Comparison of ENCODE assay signal across 13 cellular contexts in the genomic region with DNA sequence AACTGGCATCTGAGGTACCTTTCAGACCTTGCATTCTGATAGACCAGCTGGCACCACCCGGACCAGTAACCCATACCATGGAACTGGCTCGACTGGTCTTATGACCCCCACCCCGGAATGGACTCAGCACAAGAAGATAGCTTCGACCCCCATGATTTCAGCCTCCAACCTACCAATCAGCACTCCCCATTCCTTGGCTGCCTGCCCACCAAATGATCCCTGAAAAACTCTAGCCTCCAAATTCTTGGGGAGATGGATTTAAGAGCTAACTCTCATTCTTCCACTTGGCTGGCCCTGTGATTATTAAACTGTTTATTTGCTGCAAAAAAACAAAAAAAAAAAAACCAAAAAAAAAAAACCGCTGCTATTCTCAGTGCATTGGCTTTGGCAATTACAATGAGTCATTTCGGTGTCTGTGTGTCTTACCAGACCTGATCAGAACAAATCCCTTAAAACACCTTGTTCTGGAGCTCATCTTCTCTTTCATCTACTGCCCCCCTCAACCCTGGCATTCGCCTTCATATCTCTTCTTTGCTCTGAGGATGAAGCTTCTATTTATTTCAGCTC.
A peak's percentile ranks its signal among the peaks of the same experiment; 100 is the strongest.
DNase-seq lines count a peak whose midpoint lies in the region; ATAC-seq, FAIRE-seq and TF ChIP-seq lines count a peak whose summit lies in the region.
"Had no signal": no experiment of that assay in that cellular context is flagged by ENCODE, and none has a peak within 500 bp of the region (broad histone marks: within the 10 kb centered on the region; RNA-seq: fewer than 3 reads in every experiment).

No MANE protein-coding gene starts in this region.

- DNase-seq in EH (ENCODE audit: low read depth) (peak; percentile 28), H1 (ENCODE audit: low read depth in 1 of 2, low spot score in 2 of 2) (peak in 1 of 2 experiments; percentile 26), osteocyte (ENCODE audit: extremely low spot score, unreplicated experiment) (no peak), G401 (ENCODE audit: low spot score) (no peak), NCI-H146 treated with DMSO at 0.1 percent for 48 hours (lab: John Stamatoyannopoulos, UW; ENCODE audit: unreplicated experiment) (no peak)
- DNase-seq in stimulated activated naive CD4-positive, alpha-beta T cell treated with Interleukin-2 at 50 U/mL for 16 hours (lab: John Stamatoyannopoulos, UW), result no peak
- DNase-seq: activated CD4-positive, alpha-beta T cell treated with anti-CD3 and anti-CD28 coated beads, Interleukin-2, amount 50 U/mL, for 4 hours; amygdala; CD4-positive, alpha-beta T cell; NCI-H2171 had no signal

- H2BK12ac ChIP-seq in H1 (ENCODE audit: low read depth, low read length), result peak overlapping the region; percentile 98

- POLR2A ChIA-PET in H1 (lab: Charles Lee; ENCODE audit: partially characterized antibody), result interaction anchor here (0.8 to 1.5 kb wide), 2 partner anchors 11 kb away, joined by 3 to 4 read pairs; no protein-coding TSS in a partner anchor

- no peak overlapping the region for H3K4me3 Mint-ChIP-seq in osteocyte (ENCODE audit: unreplicated experiment)
- H3K4me3 Mint-ChIP-seq: CD4-positive, alpha-beta T cell had no signal

- no peaks in the 10 kb centered on the region for H3K36me3 ChIP-seq in OCI-LY3 (replicated peaks; ENCODE audit: low read depth, low read length)
- H3K36me3 ChIP-seq in H1 (ENCODE audit: control insufficient read depth in 2 of 4, insufficient read depth in 4 of 4, low read length in 3 of 4), result no peaks in the 10 kb centered on the region

- no peak for TF ChIP-seq EP300 in H1 (IDR thresholded peaks at IDR 0.05; ENCODE audit: borderline replicate concordance in 1 of 2, low read depth in 2 of 2, low read length in 2 of 2)

- peak overlapping the region; percentile 87; the same call in 1 of the 2 replicates for H2BK5ac ChIP-seq in H1 (ENCODE audit: low read depth, low read length)

- no peaks in the 10 kb centered on the region for H3K23me2 ChIP-seq in H1 (ENCODE audit: low read depth, low read length)

- H3K27me3 Mint-ChIP-seq in osteocyte (ENCODE audit: unreplicated experiment), result peaks cover 18% of the 10 kb centered on the region

- H3K79me2 ChIP-seq in OCI-LY3 (ENCODE audit: low read length) (no peaks in the 10 kb centered on the region), H1 (ENCODE audit: control insufficient read depth in 1 of 2, insufficient read depth in 2 of 2, low read length in 2 of 2) (no peaks in the 10 kb centered on the region)

- H3K36me3 Mint-ChIP-seq in osteocyte (ENCODE audit: unreplicated experiment), result no peaks in the 10 kb centered on the region

- 80% methylated on average over 7 of the region's 7 CpGs; no CpG with 5 or more reads in 1 of the 2 experiments for WGBS in H1 (ENCODE audit: extremely low coverage in 1 of 2, insufficient coverage in 1 of 2, insufficient read length in 1 of 2, insufficient replicate concordance in 2 of 2, low coverage in 1 of 2, low lambda C conversion rate in 2 of 2, missing lambda C conversion rate in 1 of 2), 2 experiments

- CTCF ChIA-PET in H1 (lab: Charles Lee; ENCODE audit: partially characterized antibody), result interaction anchor here (0.6 to 3.7 kb wide), 13 partner anchors 10 to 236 kb away, joined by 3 to 47 read pairs (median 3); no protein-coding TSS in a partner anchor

- in situ Hi-C loops in G401 (cut with HindIII; ENCODE audit: low sequenced_read_pairs), result no loop called here

- H3K9me3 ChIP-seq in OCI-LY3 (ENCODE audit: insufficient read depth, low read length) (no peaks in the 10 kb centered on the region), H1 (ENCODE audit: insufficient read depth in 2 of 2, low read depth in 1 of 2, low read length in 1 of 2) (no peaks in the 10 kb centered on the region)

- H3K18ac ChIP-seq in H1 (ENCODE audit: extremely low read depth, low read length), result peak overlapping the region; percentile 80

- H4K5ac ChIP-seq in H1 (ENCODE audit: insufficient read length, low read depth, low read length), result no peak overlapping the region

- TF ChIP-seq POLR2A in H1 (IDR thresholded peaks at IDR 0.05; ENCODE audit: control extremely low read depth in 1 of 2, low read depth in 2 of 2, low read length in 2 of 2), result no peak

- H3K4me2 ChIP-seq in OCI-LY3 (ENCODE audit: low read length) (peak overlapping the region; percentile 67; the same call in 1 of the 2 replicates), H1 (ENCODE audit: insufficient read depth in 1 of 2, low read depth in 2 of 2, low read length in 2 of 2) (no peak overlapping the region)

- no peaks in the 10 kb centered on the region for H3K9me3 Mint-ChIP-seq in osteocyte (ENCODE audit: unreplicated experiment)
- H3K9me3 Mint-ChIP-seq: CD4-positive, alpha-beta T cell had no signal

- H3K27ac ChIP-seq in OCI-LY3 (ENCODE audit: low read length), result no peak overlapping the region
- H3K27ac ChIP-seq in H1 (ENCODE audit: low read depth, low read length), result no peak overlapping the region

- no peaks in the 10 kb centered on the region for H4K20me1 ChIP-seq in OCI-LY3 (ENCODE audit: insufficient read depth, low read length)
- H4K20me1 ChIP-seq in H1 (replicated peaks in 1 of 2; ENCODE audit: control insufficient read depth in 1 of 2, insufficient read depth in 2 of 2, low read length in 2 of 2), result no peaks in the 10 kb centered on the region

- no peak overlapping the region for H2AFZ ChIP-seq in OCI-LY3 (ENCODE audit: low read depth, low read length)
- no peak overlapping the region for H2AFZ ChIP-seq in H1 (ENCODE audit: low read length)

- H3K27me3 ChIP-seq in OCI-LY3 (ENCODE audit: low read depth, low read length) (peaks cover 20% of the 10 kb centered on the region), H1 (replicated peaks in 1 of 4; ENCODE audit: control insufficient read depth in 3 of 4, extremely low read depth in 1 of 4, insufficient read depth in 3 of 4, low read length in 3 of 4) (no peaks in the 10 kb centered on the region; a peak in 1 of 7 replicates)

- H2AK5ac ChIP-seq in H1 (ENCODE audit: low read depth, low read length), result peak overlapping the region; percentile 75; the same call in 1 of the 2 replicates

- no peak overlapping the region for H3K9ac ChIP-seq in OCI-LY3 (ENCODE audit: low read length)
- no peak overlapping the region for H3K9ac ChIP-seq in H1 (replicated peaks in 1 of 4; ENCODE audit: extremely low read depth in 1 of 4, low read depth in 3 of 4, low read length in 3 of 4)

- H3K56ac ChIP-seq in H1 (replicated peaks; ENCODE audit: insufficient read length, low read depth, low read length), result no peak overlapping the region

- H3K4me1 Mint-ChIP-seq in osteocyte (ENCODE audit: unreplicated experiment), result peaks cover 27% of the 10 kb centered on the region

- H2BK15ac ChIP-seq in H1 (ENCODE audit: low read length), result 0 out of 2 replicates have a peak overlapping the region, but pooled peaks have one; percentile 90

- no peak overlapping the region for H3K14ac ChIP-seq in H1 (ENCODE audit: insufficient read length)

- peak overlapping the region; percentile 14 for H2BK120ac ChIP-seq in H1 (replicated peaks; ENCODE audit: low read depth, low read length)

- peak overlapping the region; percentile 49 for H3K27ac Mint-ChIP-seq in osteocyte (ENCODE audit: unreplicated experiment)
- H3K27ac Mint-ChIP-seq: CD4-positive, alpha-beta T cell had no signal

- peak overlapping the region; percentile 97 for H2BK20ac ChIP-seq in H1 (ENCODE audit: low read length)

- H3K4me3 ChIP-seq in OCI-LY3 (ENCODE audit: low read length) (no peak overlapping the region), H1 (ENCODE audit: extremely low read depth in 1 of 4, insufficient read depth in 2 of 4, low read depth in 3 of 4, low read length in 4 of 4) (no peak overlapping the region)

- TF ChIP-seq RAD21 in H1 (IDR thresholded peaks at IDR 0.05 in 1 of 2, conservative IDR thresholded peaks at IDR 0.05 in 1 of 2; ENCODE audit: low read depth in 2 of 2, low read length in 2 of 2), result no peak

- H4K91ac ChIP-seq in H1 (replicated peaks; ENCODE audit: insufficient read length, low read length), result peak overlapping the region; percentile 63

- no peak overlapping the region for H3K23ac ChIP-seq in H1 (ENCODE audit: insufficient read length)

- no peak for FAIRE-seq in H1 (lab: Jason Lieb, UNC)

- no peak overlapping the region for H4K8ac ChIP-seq in H1 (ENCODE audit: extremely low read depth, insufficient read depth, low read length)

- H3K79me1 ChIP-seq in H1 (ENCODE audit: low read depth, low read length), result no peaks in the 10 kb centered on the region

- H3K4ac ChIP-seq in H1 (replicated peaks; ENCODE audit: insufficient read length, low read depth, low read length), result peak overlapping the region; percentile 76

- H3K4me1 ChIP-seq in OCI-LY3 (ENCODE audit: low read length), result peaks cover 21% of the 10 kb centered on the region
- H3K4me1 ChIP-seq in H1 (replicated peaks in 1 of 4; ENCODE audit: control insufficient read depth in 3 of 4, insufficient read depth in 4 of 4, low read length in 3 of 4), result peaks cover 1 to 36% (median 14%) of the 10 kb centered on the region in 4 experiments

- no peak for TF ChIP-seq CTCF in OCI-LY3 (IDR thresholded peaks at IDR 0.05; ENCODE audit: low read depth, low read length)
- TF ChIP-seq CTCF in H1 (IDR thresholded peaks at IDR 0.05; ENCODE audit: control extremely low read depth in 1 of 3, insufficient read depth in 1 of 3, low read depth in 1 of 3, low read length in 3 of 3), result no peak
- TF ChIP-seq CTCF in osteocyte (IDR thresholded peaks at IDR 0.05), result no peak

- ATAC-seq in HG02884 (IDR thresholded peaks at IDR 0.05; ENCODE audit: unreplicated experiment), result no peak
- ATAC-seq: left lobe of liver had no signal

TF ChIP-seq in H1, 55 proteins besides CTCF, POLR2A, EP300 and RAD21:
- TF ChIP-seq SP1 (IDR thresholded peaks at IDR 0.05; ENCODE audit: low read depth, low read length) (no peak), MAX (IDR thresholded peaks at IDR 0.05) (no peak), CEBPB (IDR thresholded peaks at IDR 0.05; ENCODE audit: low read depth, low read length) (no peak), RFX5 (IDR thresholded peaks at IDR 0.05; ENCODE audit: borderline replicate concordance, low read depth, low read length) (no peak)
